25 cellular contexts compared by ENCODE assay signal in the genomic region with DNA sequence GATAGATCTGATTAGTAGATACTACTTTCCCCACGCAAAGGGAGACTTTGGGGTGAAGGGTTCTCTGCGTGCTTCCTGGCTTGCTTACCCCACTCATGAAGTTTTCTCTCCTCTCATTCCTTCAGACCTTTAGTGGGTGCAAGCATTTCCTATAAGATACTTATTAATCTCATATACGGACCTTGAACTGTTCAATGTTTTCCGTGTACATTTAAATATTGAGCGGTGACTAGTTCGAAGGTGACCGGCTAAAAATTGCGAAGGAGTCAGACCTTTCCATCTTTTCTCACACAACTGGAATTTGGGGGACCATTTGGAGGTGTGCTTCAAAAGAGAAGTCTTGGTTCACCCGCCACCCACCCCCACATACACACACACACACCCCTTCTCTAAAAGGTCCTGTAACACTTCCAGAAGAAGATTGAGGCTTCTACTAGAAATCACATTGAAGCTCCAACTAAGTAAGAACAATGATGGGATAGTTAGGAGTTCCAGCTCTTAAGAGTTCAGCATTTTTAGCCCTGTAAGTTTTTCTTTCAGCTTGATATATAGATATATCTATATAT. TPM values are rescaled to one million over a fixed set of nuclear protein-coding genes. Genes with fewer than 3 reads are reported as not detected.
DNase-seq lines count a peak whose midpoint lies in the region; ATAC-seq, FAIRE-seq and TF ChIP-seq lines count a peak whose summit lies in the region.
"Had no signal": no experiment of that assay in that cellular context is flagged by ENCODE, and none has a peak within 500 bp of the region (broad histone marks: within the 10 kb centered on the region; RNA-seq: fewer than 3 reads in every experiment).

No MANE protein-coding gene starts in this region.

- in situ Hi-C loops in HepG2 (cut with HindIII; ENCODE audit: extremely low pct_ligation_motif_present, low pct_unique_long_range_greater_than_20kb), result no loop called here
- in situ Hi-C loops in G401 (cut with HindIII; ENCODE audit: low sequenced_read_pairs), result no loop called here

- no TSS peak for BruUV-seq in HepG2 (replicated peaks; lab: Mats Ljungman, UMichigan)

- no peak for TF ChIP-seq RAD21 in HepG2 (CRISPR knock-in tag; IDR thresholded peaks at IDR 0.05)
- TF ChIP-seq RAD21 in neural cell (conservative IDR thresholded peaks at IDR 0.05), result no peak

- H3K4me2 ChIP-seq in HepG2 (ENCODE audit: low read depth, low read length) (no peak overlapping the region), neural cell (ENCODE audit: low read length) (peak overlapping the region; percentile 97)
- H3K4me2 ChIP-seq: PC-9 had no signal

- DNase-seq in HepG2 (ENCODE audit: low spot score), result no peak
- no peak for DNase-seq in right lobe of liver
- DNase-seq in dorsolateral prefrontal cortex, result no peak
- no peak for DNase-seq in G401 (ENCODE audit: low spot score)
- no peak for DNase-seq in natural killer cell
- DNase-seq in NCI-H2107 (lab: John Stamatoyannopoulos, UW), result no peak
- DNase-seq: DND-41, GDM1, HFFc6, Karpas-422, NCI-H1417 treated with DMSO at 0.1 percent for 48 hours, NCI-H1930, NCI-H2171, NCI-H526, PC-9, SIG-M5 had no signal

- TF ChIP-seq CTCF in HepG2 (CRISPR knock-in tag; IDR thresholded peaks at IDR 0.05) (no peak), right lobe of liver (IDR thresholded peaks at IDR 0.05) (no peak), dorsolateral prefrontal cortex (IDR thresholded peaks at IDR 0.05 in 54 of 56, conservative IDR thresholded peaks at IDR 0.05 in 2 of 56; ENCODE audit: low read depth in 1 of 56, partially characterized antibody in 56 of 56) (no peak), neural cell (IDR thresholded peaks at IDR 0.05; ENCODE audit: poor library complexity, severe bottlenecking) (no peak), natural killer cell (IDR thresholded peaks at IDR 0.05) (no peak)

- ATAC-seq in HepG2 (no peak), right lobe of liver (no peak), natural killer cell (no peak), HG03469 (IDR thresholded peaks at IDR 0.05; ENCODE audit: unreplicated experiment) (no peak)

- no peaks in the 10 kb centered on the region for H3K9me3 ChIP-seq in HepG2 (ENCODE audit: low read length)
- no peaks in the 10 kb centered on the region for H3K9me3 ChIP-seq in right lobe of liver
- no peaks in the 10 kb centered on the region for H3K9me3 ChIP-seq in neural cell (ENCODE audit: low read length)

- H3K4me1 ChIP-seq in HepG2 (ENCODE audit: insufficient read depth, low read length), result peaks cover 20% of the 10 kb centered on the region
- H3K4me1 ChIP-seq in right lobe of liver, result peaks cover 0 to 2% (median 0%) of the 10 kb centered on the region in 4 donors

- no peaks in the 10 kb centered on the region for H3K9me2 ChIP-seq in neural cell (ENCODE audit: insufficient read depth, low read length)

- 20% methylated on average over 9 of the region's 9 CpGs for WGBS in HepG2 (ENCODE audit: low lambda C conversion rate)
- 11% methylated on average over 9 of the region's 9 CpGs for WGBS in right lobe of liver (ENCODE audit: insufficient coverage, low coverage, low lambda C conversion rate, missing lambda C conversion rate)

- CTCF ChIA-PET in HepG2 (lab: Yijun Ruan, JAX; ENCODE audit: low intra/inter-chr PET ratio, low total read pairs), result no interaction called here

- H2AFZ ChIP-seq in HepG2 (ENCODE audit: low read length) (no peak overlapping the region), neural cell (ENCODE audit: low read depth, low read length) (no peak overlapping the region)
- H2AFZ ChIP-seq: PC-9 had no signal

- TF ChIP-seq EP300 in HepG2 (IDR thresholded peaks at IDR 0.05; ENCODE audit: low read depth in 2 of 2, low read length in 2 of 2), result no peak
- TF ChIP-seq EP300 in HepG2 (CRISPR knock-in tag; IDR thresholded peaks at IDR 0.05; ENCODE audit: borderline replicate concordance), result no peak
- TF ChIP-seq EP300 in neural cell (conservative IDR thresholded peaks at IDR 0.05; ENCODE audit: poor library complexity, severe bottlenecking), result no peak

- no peak overlapping the region for H3K9ac ChIP-seq in HepG2 (ENCODE audit: insufficient read depth, low read depth, low read length)
- H3K9ac ChIP-seq in neural cell (ENCODE audit: low read length), result peak overlapping the region; percentile 91

- intact Hi-C loops in HepG2 (cut with micrococcal nuclease; ENCODE audit: unreplicated experiment) (no loop called here), right lobe of liver (cut with DNase I) (no loop called here), dorsolateral prefrontal cortex (cut with DNase I) (loop anchor here in 1 of 2 donors (10.0 kb wide), 1 partner anchor 634 kb away; no protein-coding TSS in a partner anchor), natural killer cell (cut with micrococcal nuclease) (no loop called here)

- H3K36me3 Mint-ChIP-seq in natural killer cell, result peaks cover 24% of the 10 kb centered on the region
- H3K36me3 Mint-ChIP-seq: CD14-positive monocyte, IgD-negative memory B cell had no signal

- H3K79me2 ChIP-seq in HepG2 (ENCODE audit: insufficient read depth, low read length), result no peaks in the 10 kb centered on the region
- peaks cover 98% of the 10 kb centered on the region for H3K79me2 ChIP-seq in neural cell (replicated peaks; ENCODE audit: insufficient read depth, low read length)

- H3K36me3 ChIP-seq in HepG2 (replicated peaks in 1 of 2; ENCODE audit: control insufficient read depth in 1 of 2, insufficient read depth in 2 of 2, low read length in 2 of 2) (no peaks in the 10 kb centered on the region), right lobe of liver (no peaks in the 10 kb centered on the region), neural cell (ENCODE audit: insufficient read depth, low read length) (no peaks in the 10 kb centered on the region)

- H3K27ac Mint-ChIP-seq in natural killer cell, result no peak overlapping the region
- H3K27ac Mint-ChIP-seq: CD14-positive monocyte, HFFc6 had no signal

- TF ChIP-seq POLR2A in HepG2 (IDR thresholded peaks at IDR 0.05; ENCODE audit: insufficient read depth in 1 of 2, low read depth in 2 of 2, low read length in 2 of 2), result no peak
- TF ChIP-seq POLR2A in right lobe of liver (IDR thresholded peaks at IDR 0.05), result no peak

- H3K4me1 Mint-ChIP-seq in natural killer cell, result peaks cover 4 to 5% of the 10 kb centered on the region in 2 donors

- FAIRE-seq in HepG2 (lab: Jason Lieb, UNC), result no peak
- FAIRE-seq: H54 had no signal

- H3K4me3 ChIP-seq in HepG2 (replicated peaks in 1 of 3; ENCODE audit: insufficient read depth in 1 of 3, low read depth in 2 of 3, low read length in 3 of 3), result no peak overlapping the region
- H3K4me3 ChIP-seq in right lobe of liver, result no peak overlapping the region
- peak overlapping the region in 52 of 59 donors; percentile 12 to 80 (median 40) for H3K4me3 ChIP-seq in dorsolateral prefrontal cortex
- H3K4me3 ChIP-seq in neural cell (ENCODE audit: low read length), result peak overlapping the region; percentile 66
- H3K4me3 ChIP-seq: PC-9 had no signal

- H3K27ac ChIP-seq in HepG2 (ENCODE audit: extremely low read length, insufficient read depth, low read length), result no peak overlapping the region
- no peak overlapping the region for H3K27ac ChIP-seq in right lobe of liver
- peak overlapping the region in 58 of 59 donors; percentile 65 to 98 (median 94) for H3K27ac ChIP-seq in dorsolateral prefrontal cortex
- H3K27ac ChIP-seq in neural cell (ENCODE audit: low read length), result peak overlapping the region; percentile 90
- H3K27ac ChIP-seq: 22Rv1, PC-9, RWPE1 had no signal

- peaks cover 6 to 7% of the 10 kb centered on the region in 2 donors for H3K9me3 Mint-ChIP-seq in natural killer cell
- H3K9me3 Mint-ChIP-seq: HFFc6 had no signal

- POLR2A ChIA-PET in HepG2 (lab: Yijun Ruan, JAX), result no interaction called here

- peaks cover 68 to 86% of the 10 kb centered on the region in 2 donors for H3K27me3 Mint-ChIP-seq in natural killer cell (ENCODE audit: low read depth in 2 of 2)

- H3K27me3 ChIP-seq in HepG2 (ENCODE audit: control insufficient read depth in 1 of 2, insufficient read depth in 2 of 2, low read length in 2 of 2) (peaks cover under 1 to 74% of the 10 kb centered on the region in 2 experiments; a peak in 3 of 5 replicates), right lobe of liver (peaks cover 25 to 52% of the 10 kb centered on the region in 2 donors), dorsolateral prefrontal cortex (peaks cover 0 to 99% (median 43%) of the 10 kb centered on the region in 45 donors), neural cell (ENCODE audit: insufficient read depth, low read depth, low read length) (no peaks in the 10 kb centered on the region)

- no peak overlapping the region for H3K4me3 Mint-ChIP-seq in natural killer cell

- H3F3A ChIP-seq in neural cell (ENCODE audit: insufficient read depth, low read length, poor library complexity, severe bottlenecking), result peaks cover 24% of the 10 kb centered on the region

- H4K20me1 ChIP-seq in HepG2 (ENCODE audit: insufficient read depth, low read length), result no peaks in the 10 kb centered on the region
- H4K20me1 ChIP-seq in neural cell (ENCODE audit: insufficient read depth), result no peaks in the 10 kb centered on the region

RNA-seq across cellular contexts. Expression of a gene that starts 6.1 kb away (rescaled TPM):
- total RNA-seq in HepG2 (2016; rRNA removed; fragmentation: Illumina TruSeq; extraction: Trizol) (not detected in 2 replicates), right lobe of liver (not detected), dorsolateral prefrontal cortex (10 to 100 TPM; 25.8 to 72.3 (median 52.9) TPM), natural killer cell (not detected)
- not detected in 2 replicates for total RNA-seq in HepG2 (2016; cell fraction: cytosol; rRNA removed; fragmentation: Illumina TruSeq; extraction: Trizol; ENCODE audit: low read depth)
- not detected in 2 replicates for total RNA-seq in HepG2 (2016; cell fraction: insoluble cytoplasmic fraction; rRNA removed; fragmentation: Illumina TruSeq; extraction: Trizol)
- not detected in 2 replicates for total RNA-seq in HepG2 (2016; cell fraction: membrane; rRNA removed; fragmentation: Illumina TruSeq; extraction: Trizol)
- not detected in 2 replicates for total RNA-seq in HepG2 (2016; cell fraction: nucleus; rRNA removed; fragmentation: Illumina TruSeq; extraction: Trizol)
- polyA plus RNA-seq in HepG2 (2011; rRNA removed) (not detected in 2 replicates), neural cell (53.5 and 54.0 TPM in 2 replicates)
- not detected in 2 replicates for polyA plus RNA-seq in HepG2 (2011; cell fraction: cytosol; rRNA removed)
- not detected in 2 replicates for polyA plus RNA-seq in HepG2 (2011; cell fraction: nucleus; rRNA removed)
- polyA plus RNA-seq in HepG2 (2012), result not detected in 2 replicates
- not detected in 2 replicates for polyA plus RNA-seq in HepG2 (2016; cell fraction: cytosol; fragmentation: Illumina TruSeq; extraction: Trizol; ENCODE audit: low read depth)
- not detected in 2 replicates for polyA plus RNA-seq in HepG2 (2016; cell fraction: insoluble cytoplasmic fraction; fragmentation: Illumina TruSeq; extraction: Trizol; ENCODE audit: low read depth)
- polyA plus RNA-seq in HepG2 (2016; cell fraction: membrane; fragmentation: Illumina TruSeq; extraction: Trizol; ENCODE audit: low read depth), result not detected in 2 replicates
- not detected in 2 replicates for polyA plus RNA-seq in HepG2 (2016; cell fraction: nucleus; fragmentation: Illumina TruSeq; extraction: Trizol; ENCODE audit: insufficient read depth, low read depth)
- polyA minus RNA-seq in HepG2 (2011; rRNA and poly(A)+ RNA removed; ENCODE audit: low replicate concordance), result not detected in 2 replicates
- polyA minus RNA-seq in HepG2 (2011; cell fraction: cytosol; rRNA and poly(A)+ RNA removed), result not detected in 2 replicates
- polyA minus RNA-seq in HepG2 (2011; cell fraction: nucleus; rRNA and poly(A)+ RNA removed), result not detected in 2 replicates
- polyA minus RNA-seq in neural cell, result 66.0 and 87.2 TPM in 2 replicates
- 0.25 TPM in 1 of 2 replicates, not detected in the other for total RNA-seq in G401 (2014; rRNA removed; shearing (Covaris generic))
- total RNA-seq: HT-29, MCF 10A, PC-9 had no signal
- polyA plus RNA-seq: CD14-positive monocyte, IgD-negative memory B cell had no signal

Comparison
In these comparisons a context has a peak if more than half of its experiments do, and no peak if none do; other contexts are left out.
1. H3K27ac ChIP-seq: peak in dorsolateral prefrontal cortex (58 of 59) and neural cell (single experiment); none in HepG2 (single experiment) and right lobe of liver (0 of 3).
2. H3K4me3 ChIP-seq: peak in dorsolateral prefrontal cortex (52 of 59) and neural cell (single experiment); none in HepG2 (0 of 3) and right lobe of liver (0 of 3).
3. RNA of a gene that starts 6.1 kb away (total RNA-seq): 25.8 to 72.3 TPM in dorsolateral prefrontal cortex; not detected in HepG2, not detected in right lobe of liver, 0.25 TPM in G401 and not detected in natural killer cell; every median in the first group is over 10 times any median in the second.